15 cellular contexts compared by ENCODE assay signal in the genomic region with DNA sequence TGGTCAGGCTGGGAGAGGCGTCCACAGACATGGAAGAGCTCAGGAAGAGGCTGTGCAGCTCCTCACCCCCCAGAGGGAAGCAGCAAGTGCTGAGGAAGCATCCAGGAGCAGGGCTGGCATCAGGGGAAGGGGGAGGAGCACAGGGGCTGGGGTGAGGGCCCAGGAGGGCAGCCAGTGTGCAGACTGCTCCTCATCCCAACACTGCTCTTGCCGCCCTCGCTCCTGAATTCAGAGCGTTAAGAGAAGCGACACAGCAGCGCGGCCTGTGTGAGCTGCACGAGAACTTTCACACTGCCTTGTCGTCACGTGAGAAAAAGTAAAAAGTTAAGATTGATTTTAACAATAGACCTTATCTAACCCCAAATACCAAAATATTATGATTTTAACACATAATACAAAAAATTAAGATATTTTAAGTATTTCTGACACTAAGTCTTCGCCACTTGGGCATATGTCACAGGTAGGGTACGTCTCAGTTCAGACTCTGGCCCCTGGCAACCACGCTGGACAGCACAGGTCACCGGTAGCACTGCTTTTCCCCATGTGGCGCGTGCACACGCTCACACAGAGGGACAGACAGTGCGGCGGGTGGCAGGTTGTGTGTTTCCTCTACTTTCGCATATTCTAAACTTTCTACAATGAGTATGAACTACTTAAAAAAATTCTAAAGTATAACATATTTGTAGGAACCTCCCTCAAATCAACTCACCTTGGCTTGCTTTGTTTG. TPM values are rescaled to one million over a fixed set of nuclear protein-coding genes. Genes with fewer than 3 reads are reported as not detected.
DNase-seq lines count a peak whose midpoint lies in the region; ATAC-seq, FAIRE-seq and TF ChIP-seq lines count a peak whose summit lies in the region.
"Had no signal": no experiment of that assay in that cellular context is flagged by ENCODE, and none has a peak within 500 bp of the region (broad histone marks: within the 10 kb centered on the region; RNA-seq: fewer than 3 reads in every experiment).

No MANE protein-coding gene starts in this region.

- H3K9me3 Mint-ChIP-seq in activated CD8-positive, alpha-beta T cell treated with anti-CD3 and anti-CD28 coated beads for 36 hours = no peaks in the 10 kb centered on the region
- H3K9me3 Mint-ChIP-seq: activated CD4-positive, alpha-beta T cell treated with anti-CD3 and anti-CD28 coated beads, Interleukin-2, amount 10 ng/mL, durations not matched to agents 24 days and 14 days had no signal

- H2AFZ ChIP-seq in HepG2 (ENCODE audit: low read length) = no peak overlapping the region

- no peak overlapping the region for H3K4me3 Mint-ChIP-seq in activated CD8-positive, alpha-beta T cell treated with anti-CD3 and anti-CD28 coated beads for 36 hours
- H3K4me3 Mint-ChIP-seq: activated CD4-positive, alpha-beta T cell treated with anti-CD3 and anti-CD28 coated beads, Interleukin-2, amount 10 ng/mL, durations not matched to agents 24 days and 14 days had no signal

- H3K36me3 Mint-ChIP-seq in activated CD8-positive, alpha-beta T cell treated with anti-CD3 and anti-CD28 coated beads for 36 hours (ENCODE audit: low read depth) = peaks cover 69% of the 10 kb centered on the region

- H3K79me2 ChIP-seq in HepG2 (ENCODE audit: insufficient read depth, low read length) = no peaks in the 10 kb centered on the region

- POLR2A ChIA-PET in HepG2 (lab: Yijun Ruan, JAX) = interaction anchor here (1.3 to 2.6 kb wide), 2 partner anchors 13 to 20 kb away, joined by 3 to 5 read pairs; a partner anchor contains a TSS
- POLR2A ChIA-PET in activated CD8-positive, alpha-beta T cell treated with anti-CD3 and anti-CD28 coated beads for 36 hours (lab: Charles Lee) = interaction anchor here (0.6 to 13.3 kb wide), 4 partner anchors 5 to 19 kb away, joined by 3 to 121 read pairs (median 10); no protein-coding TSS in a partner anchor

- H3K4me1 ChIP-seq in right lobe of liver = peaks cover 0 to 23% (median 10%) of the 10 kb centered on the region in 4 donors
- H3K4me1 ChIP-seq in HepG2 (ENCODE audit: insufficient read depth, low read length) = no peaks in the 10 kb centered on the region
- peaks cover 10 to 12% of the 10 kb centered on the region in 2 donors for H3K4me1 ChIP-seq in mucosa of rectum (ENCODE audit: control insufficient read depth in 2 of 2, insufficient read depth in 2 of 2, low read length in 2 of 2)
- no peaks in the 10 kb centered on the region for H3K4me1 ChIP-seq in urinary bladder (ENCODE audit: insufficient read depth)

- intact Hi-C loops in right lobe of liver (cut with DNase I) = no loop called here
- intact Hi-C loops in HepG2 (cut with micrococcal nuclease; ENCODE audit: unreplicated experiment) = no loop called here
- intact Hi-C loops in activated CD8-positive, alpha-beta T cell treated with anti-CD3 and anti-CD28 coated beads for 36 hours (cut with micrococcal nuclease) = no loop called here

- H3K27me3 ChIP-seq in right lobe of liver (no peaks in the 10 kb centered on the region), HepG2 (ENCODE audit: control insufficient read depth in 1 of 2, insufficient read depth in 2 of 2, low read length in 2 of 2) (no peaks in the 10 kb centered on the region), mucosa of rectum (ENCODE audit: control insufficient read depth in 2 of 2, insufficient read depth in 2 of 2, low read length in 2 of 2) (no peaks in the 10 kb centered on the region)
- H3K27me3 ChIP-seq: brain microvascular endothelial cell, dorsolateral prefrontal cortex had no signal

- H3K27ac ChIP-seq in right lobe of liver (no peak overlapping the region), HepG2 (ENCODE audit: extremely low read length, insufficient read depth, low read length) (no peak overlapping the region), mucosa of rectum (ENCODE audit: low read depth in 2 of 2, low read length in 2 of 2) (peak overlapping the region; percentile 46 to 77), urinary bladder (ENCODE audit: low read depth) (peak overlapping the region; percentile 33)
- H3K27ac ChIP-seq: brain microvascular endothelial cell, thoracic aorta had no signal

- no peak for FAIRE-seq in HepG2 (lab: Jason Lieb, UNC)

- peaks cover 48% of the 10 kb centered on the region for H3K4me1 Mint-ChIP-seq in activated CD8-positive, alpha-beta T cell treated with anti-CD3 and anti-CD28 coated beads for 36 hours (ENCODE audit: low read depth)

- peak overlapping the region; percentile 83 for H3K27ac Mint-ChIP-seq in activated CD8-positive, alpha-beta T cell treated with anti-CD3 and anti-CD28 coated beads for 36 hours
- H3K27ac Mint-ChIP-seq: activated CD4-positive, alpha-beta T cell treated with anti-CD3 and anti-CD28 coated beads, Interleukin-2, amount 10 ng/mL, durations not matched to agents 24 days and 14 days had no signal

- TF ChIP-seq RAD21 in HepG2 (CRISPR knock-in tag; IDR thresholded peaks at IDR 0.05) = no peak

- H3K36me3 ChIP-seq in right lobe of liver (peaks cover 6 to 87% (median 48%) of the 10 kb centered on the region in 4 donors), HepG2 (replicated peaks in 1 of 2; ENCODE audit: control insufficient read depth in 1 of 2, insufficient read depth in 2 of 2, low read length in 2 of 2) (peaks cover 58 to 93% of the 10 kb centered on the region in 2 experiments), mucosa of rectum (ENCODE audit: control insufficient read depth in 2 of 2, insufficient read depth in 2 of 2, low read length in 2 of 2) (peaks cover 81 to 87% of the 10 kb centered on the region in 2 donors), urinary bladder (ENCODE audit: insufficient read depth) (peaks cover 10% of the 10 kb centered on the region)

- TF ChIP-seq CTCF in right lobe of liver (IDR thresholded peaks at IDR 0.05) (no peak), HepG2 (CRISPR knock-in tag; IDR thresholded peaks at IDR 0.05) (no peak)
- no peak for TF ChIP-seq CTCF in activated CD8-positive, alpha-beta T cell treated with anti-CD3 and anti-CD28 coated beads for 36 hours (IDR thresholded peaks at IDR 0.05)

- H3K9me3 ChIP-seq in right lobe of liver = no peaks in the 10 kb centered on the region
- no peaks in the 10 kb centered on the region for H3K9me3 ChIP-seq in HepG2 (ENCODE audit: low read length)
- no peaks in the 10 kb centered on the region for H3K9me3 ChIP-seq in mucosa of rectum (ENCODE audit: control insufficient read depth in 2 of 2, low read length in 2 of 2)
- H3K9me3 ChIP-seq: thoracic aorta had no signal

- no peaks in the 10 kb centered on the region for H3K27me3 Mint-ChIP-seq in activated CD8-positive, alpha-beta T cell treated with anti-CD3 and anti-CD28 coated beads for 36 hours
- H3K27me3 Mint-ChIP-seq: activated CD4-positive, alpha-beta T cell treated with anti-CD3 and anti-CD28 coated beads, Interleukin-2, amount 10 ng/mL, durations not matched to agents 24 days and 14 days had no signal

- 0 out of 2 replicates have a peak, but pooled peaks cover 5% of the 10 kb centered on the region for H4K20me1 ChIP-seq in HepG2 (ENCODE audit: insufficient read depth, low read length)

- no peak overlapping the region for H3K4me2 ChIP-seq in HepG2 (ENCODE audit: low read depth, low read length)

- in situ Hi-C loops in HepG2 (cut with HindIII; ENCODE audit: extremely low pct_ligation_motif_present, low pct_unique_long_range_greater_than_20kb) = no loop called here

- no peak overlapping the region for H3K4me3 ChIP-seq in right lobe of liver
- H3K4me3 ChIP-seq in HepG2 (replicated peaks in 1 of 3; ENCODE audit: insufficient read depth in 1 of 3, low read depth in 2 of 3, low read length in 3 of 3) = no peak overlapping the region
- no peak overlapping the region for H3K4me3 ChIP-seq in mucosa of rectum (ENCODE audit: low read length in 2 of 2)
- H3K4me3 ChIP-seq in urinary bladder (ENCODE audit: low read depth, low read length) = no peak overlapping the region
- H3K4me3 ChIP-seq: dorsolateral prefrontal cortex, thoracic aorta had no signal

- no TSS peak for BruUV-seq in HepG2 (replicated peaks; lab: Mats Ljungman, UMichigan)

- ATAC-seq in right lobe of liver (no peak), HepG2 (no peak), GM21360 (IDR thresholded peaks at IDR 0.05; ENCODE audit: unreplicated experiment) (no peak)
- ATAC-seq in activated CD8-positive, alpha-beta T cell treated with anti-CD3 and anti-CD28 coated beads for 36 hours = no peak

- 95% methylated on average over 18 of the region's 20 CpGs for WGBS in right lobe of liver (ENCODE audit: insufficient coverage, low coverage, low lambda C conversion rate, missing lambda C conversion rate)
- WGBS in HepG2 (ENCODE audit: low lambda C conversion rate) = 97% methylated on average over 20 of the region's 20 CpGs
- WGBS in urinary bladder = 93% methylated on average over 20 of the region's 20 CpGs

- TF ChIP-seq EP300 in HepG2 (IDR thresholded peaks at IDR 0.05; ENCODE audit: low read depth in 2 of 2, low read length in 2 of 2) = no peak
- no peak for TF ChIP-seq EP300 in HepG2 (CRISPR knock-in tag; IDR thresholded peaks at IDR 0.05; ENCODE audit: borderline replicate concordance)

- H3K9ac ChIP-seq in HepG2 (ENCODE audit: insufficient read depth, low read depth, low read length) = no peak overlapping the region
- H3K9ac ChIP-seq in mucosa of rectum (ENCODE audit: low read depth in 1 of 2, low read length in 2 of 2) = no peak overlapping the region

- TF ChIP-seq POLR2A in right lobe of liver (IDR thresholded peaks at IDR 0.05) = no peak
- no peak for TF ChIP-seq POLR2A in HepG2 (IDR thresholded peaks at IDR 0.05; ENCODE audit: insufficient read depth in 1 of 2, low read depth in 2 of 2, low read length in 2 of 2)

- DNase-seq in right lobe of liver (peak; percentile 14 to 37 (median 36)), HepG2 (ENCODE audit: low spot score) (no peak), SHP77 (lab: John Stamatoyannopoulos, UW) (no peak), NCI-H2081 (lab: John Stamatoyannopoulos, UW) (no peak)
- no peak for DNase-seq in activated CD8-positive, alpha-beta T cell treated with anti-CD3 and anti-CD28 coated beads for 36 hours
- DNase-seq: activated CD4-positive, alpha-beta T cell treated with anti-CD3 and anti-CD28 coated beads, Interleukin-2, amount 10 ng/mL, durations not matched to agents 24 days and 14 days; brain microvascular endothelial cell; HCEC 1CT; NCI-H1694 treated with DMSO at 0.1 percent for 48 hours; retina had no signal

- CTCF ChIA-PET in HepG2 (lab: Yijun Ruan, JAX; ENCODE audit: low intra/inter-chr PET ratio, low total read pairs) = no interaction called here
- CTCF ChIA-PET in activated CD8-positive, alpha-beta T cell treated with anti-CD3 and anti-CD28 coated beads for 36 hours (lab: Charles Lee) = interaction anchor here (1.3 to 3.1 kb wide), 3 partner anchors 10 to 95 kb away, joined by 3 to 19 read pairs (median 12); no protein-coding TSS in a partner anchor

RNA-seq across cellular contexts. Expression of a gene that starts 19.7 kb away (rescaled TPM):
- total RNA-seq in right lobe of liver (10 to 100 TPM; 16.1 to 24.7 (median 19.5) TPM), HepG2 (2016; rRNA removed; fragmentation: Illumina TruSeq; extraction: Trizol) (47.9 and 63.4 TPM in 2 replicates), urinary bladder (11.3 TPM)
- 11.5 and 13.9 TPM in 2 replicates for total RNA-seq in HepG2 (2016; cell fraction: cytosol; rRNA removed; fragmentation: Illumina TruSeq; extraction: Trizol; ENCODE audit: low read depth)
- 48.3 and 54.0 TPM in 2 replicates for total RNA-seq in HepG2 (2016; cell fraction: insoluble cytoplasmic fraction; rRNA removed; fragmentation: Illumina TruSeq; extraction: Trizol)
- 23.0 and 27.1 TPM in 2 replicates for total RNA-seq in HepG2 (2016; cell fraction: membrane; rRNA removed; fragmentation: Illumina TruSeq; extraction: Trizol)
- 25.4 and 26.5 TPM in 2 replicates for total RNA-seq in HepG2 (2016; cell fraction: nucleus; rRNA removed; fragmentation: Illumina TruSeq; extraction: Trizol)
- polyA plus RNA-seq in HepG2 (2011; rRNA removed) (6.8 and 6.9 TPM in 2 replicates), urinary bladder (17.0 TPM)
- 4.8 and 5.2 TPM in 2 replicates for polyA plus RNA-seq in HepG2 (2011; cell fraction: cytosol; rRNA removed)
- polyA plus RNA-seq in HepG2 (2011; cell fraction: nucleus; rRNA removed) = 8.6 and 9.1 TPM in 2 replicates
- polyA plus RNA-seq in HepG2 (2012) = 23.7 and 25.5 TPM in 2 replicates
- 5.0 and 6.7 TPM in 2 replicates for polyA plus RNA-seq in HepG2 (2016; cell fraction: cytosol; fragmentation: Illumina TruSeq; extraction: Trizol; ENCODE audit: low read depth)
- polyA plus RNA-seq in HepG2 (2016; cell fraction: insoluble cytoplasmic fraction; fragmentation: Illumina TruSeq; extraction: Trizol; ENCODE audit: low read depth) = 48.2 and 58.0 TPM in 2 replicates
- 12.7 and 14.5 TPM in 2 replicates for polyA plus RNA-seq in HepG2 (2016; cell fraction: membrane; fragmentation: Illumina TruSeq; extraction: Trizol; ENCODE audit: low read depth)
- polyA plus RNA-seq in HepG2 (2016; cell fraction: nucleus; fragmentation: Illumina TruSeq; extraction: Trizol; ENCODE audit: insufficient read depth, low read depth) = 36.4 and 41.5 TPM in 2 replicates
- polyA minus RNA-seq in HepG2 (2011; rRNA and poly(A)+ RNA removed; ENCODE audit: low replicate concordance) = 7.1 and 9.6 TPM in 2 replicates
- 10.4 and 14.8 TPM in 2 replicates for polyA minus RNA-seq in HepG2 (2011; cell fraction: cytosol; rRNA and poly(A)+ RNA removed)
- 10.0 and 12.2 TPM in 2 replicates for polyA minus RNA-seq in HepG2 (2011; cell fraction: nucleus; rRNA and poly(A)+ RNA removed)
- 10 to 100 TPM; 76.8 to 77.3 TPM for total RNA-seq in activated CD8-positive, alpha-beta T cell treated with anti-CD3 and anti-CD28 coated beads for 36 hours

RNA-seq across cellular contexts. Expression of a gene that starts 19.8 kb away (rescaled TPM):
- total RNA-seq in right lobe of liver (1 to 10 TPM; 1.0 to 4.3 (median 2.8) TPM), HepG2 (2016; rRNA removed; fragmentation: Illumina TruSeq; extraction: Trizol) (2.0 and 2.5 TPM in 2 replicates), urinary bladder (9.9 TPM)
- 1.9 and 2.1 TPM in 2 replicates for total RNA-seq in HepG2 (2016; cell fraction: cytosol; rRNA removed; fragmentation: Illumina TruSeq; extraction: Trizol; ENCODE audit: low read depth)
- 2.5 and 3.1 TPM in 2 replicates for total RNA-seq in HepG2 (2016; cell fraction: insoluble cytoplasmic fraction; rRNA removed; fragmentation: Illumina TruSeq; extraction: Trizol)
- total RNA-seq in HepG2 (2016; cell fraction: membrane; rRNA removed; fragmentation: Illumina TruSeq; extraction: Trizol) = 4.7 and 4.9 TPM in 2 replicates
- total RNA-seq in HepG2 (2016; cell fraction: nucleus; rRNA removed; fragmentation: Illumina TruSeq; extraction: Trizol) = 1.2 and 1.4 TPM in 2 replicates
- polyA plus RNA-seq in HepG2 (2011; rRNA removed) (1.6 and 1.8 TPM in 2 replicates), urinary bladder (3.1 TPM)
- 1.2 TPM in 2 replicates for polyA plus RNA-seq in HepG2 (2011; cell fraction: cytosol; rRNA removed)
- 1.2 and 1.3 TPM in 2 replicates for polyA plus RNA-seq in HepG2 (2011; cell fraction: nucleus; rRNA removed)
- 1.5 and 1.7 TPM in 2 replicates for polyA plus RNA-seq in HepG2 (2012)
- polyA plus RNA-seq in HepG2 (2016; cell fraction: cytosol; fragmentation: Illumina TruSeq; extraction: Trizol; ENCODE audit: low read depth) = 2.8 TPM in 2 replicates
- 3.0 TPM in 2 replicates for polyA plus RNA-seq in HepG2 (2016; cell fraction: insoluble cytoplasmic fraction; fragmentation: Illumina TruSeq; extraction: Trizol; ENCODE audit: low read depth)
- 4.7 TPM in 2 replicates for polyA plus RNA-seq in HepG2 (2016; cell fraction: membrane; fragmentation: Illumina TruSeq; extraction: Trizol; ENCODE audit: low read depth)
- 2.1 and 2.8 TPM in 2 replicates for polyA plus RNA-seq in HepG2 (2016; cell fraction: nucleus; fragmentation: Illumina TruSeq; extraction: Trizol; ENCODE audit: insufficient read depth, low read depth)
- polyA minus RNA-seq in HepG2 (2011; rRNA and poly(A)+ RNA removed; ENCODE audit: low replicate concordance) = 2.6 and 2.7 TPM in 2 replicates
- 0.88 and 1.4 TPM in 2 replicates for polyA minus RNA-seq in HepG2 (2011; cell fraction: cytosol; rRNA and poly(A)+ RNA removed)
- polyA minus RNA-seq in HepG2 (2011; cell fraction: nucleus; rRNA and poly(A)+ RNA removed) = 1.4 and 3.2 TPM in 2 replicates
- total RNA-seq in activated CD8-positive, alpha-beta T cell treated with anti-CD3 and anti-CD28 coated beads for 36 hours = 1 to 10 TPM; 2.8 to 3.0 TPM

Comparison
In these comparisons a context has a peak if more than half of its experiments do, and no peak if none do; other contexts are left out.
1. DNase-seq: peak in right lobe of liver (3 of 3); none in HepG2 (single experiment), activated CD8-positive, alpha-beta T cell treated with anti-CD3 and anti-CD28 coated beads for 36 hours (single experiment), SHP77 (0 of 2) and NCI-H2081 (0 of 2).
2. H3K27ac ChIP-seq: peak in mucosa of rectum (2 of 2) and urinary bladder (single experiment); none in right lobe of liver (0 of 3) and HepG2 (single experiment).